In genomic region chr17:79792984-79793923, GRCh38 we compare ENCODE assay signal across 10 cellular contexts. TPM values are rescaled to one million over a fixed set of nuclear protein-coding genes. Genes with fewer than 3 reads are reported as not detected.
DNase-seq lines count a peak whose midpoint lies in the region; ATAC-seq, FAIRE-seq and TF ChIP-seq lines count a peak whose summit lies in the region.
"Had no signal": no experiment of that assay in that cellular context is flagged by ENCODE, and none has a peak within 500 bp of the region (broad histone marks: within the 10 kb centered on the region; RNA-seq: fewer than 3 reads in every experiment).

No MANE protein-coding gene starts in this region.

- no peaks in the 10 kb centered on the region for H3K9me3 ChIP-seq in lower lobe of right lung

- H3K36me3 ChIP-seq in bronchial epithelial cell (ENCODE audit: control insufficient read depth, insufficient read depth, low read length), result peaks cover 6% of the 10 kb centered on the region
- H3K36me3 ChIP-seq in lower lobe of right lung, result peaks cover 11% of the 10 kb centered on the region
- H3K36me3 ChIP-seq in urinary bladder (ENCODE audit: insufficient read depth), result no peaks in the 10 kb centered on the region

- H3K4me1 ChIP-seq in lower lobe of right lung, result peaks cover 61% of the 10 kb centered on the region
- peaks cover 2% of the 10 kb centered on the region for H3K4me1 ChIP-seq in urinary bladder (ENCODE audit: insufficient read depth)

- peak; percentile 50 for DNase-seq in Right ventricle myocardium superior
- no peak for DNase-seq in cardiac septum (ENCODE audit: low spot score)
- no peak for DNase-seq in bronchial epithelial cell (ENCODE audit: low read depth)
- no peak for DNase-seq in lower lobe of right lung
- no peak for DNase-seq in 8988T
- no peak for DNase-seq in NCI-H2196 treated with DMSO at 0.1 percent for 48 hours (lab: John Stamatoyannopoulos, UW; ENCODE audit: unreplicated experiment)
- DNase-seq in left colon, result no peak
- DNase-seq: CD4-positive, CD25-positive, alpha-beta regulatory T cell; SHP77 treated with DMSO at 0.1 percent for 48 hours had no signal

- H3K27ac ChIP-seq in lower lobe of right lung (peak overlapping the region; percentile 38), urinary bladder (ENCODE audit: low read depth) (no peak overlapping the region)

- H3K4me3 ChIP-seq in bronchial epithelial cell (ENCODE audit: low read depth, low read length) (peak overlapping the region; percentile 25), lower lobe of right lung (peak overlapping the region; percentile 42), urinary bladder (ENCODE audit: low read depth, low read length) (peak overlapping the region; percentile 11)

- peaks cover 40% of the 10 kb centered on the region for H3K27me3 ChIP-seq in bronchial epithelial cell (ENCODE audit: control insufficient read depth, insufficient read depth, low read length)
- H3K27me3 ChIP-seq in lower lobe of right lung (ENCODE audit: low read depth), result peaks cover 59% of the 10 kb centered on the region

- no peak for FAIRE-seq in bronchial epithelial cell (lab: Jason Lieb, UNC)

- ATAC-seq in Right ventricle myocardium superior (ENCODE audit: poor library complexity) (no peak), lower lobe of right lung (no peak), left colon (no peak)

- intact Hi-C loops in Right ventricle myocardium superior (cut with DNase I), result no loop called here
- intact Hi-C loops in cardiac septum (cut with DNase I), result loop anchor here (5.0 kb wide), 1 partner anchor 199 kb away; no protein-coding TSS in a partner anchor
- intact Hi-C loops in lower lobe of right lung (cut with DNase I), result no loop called here
- intact Hi-C loops in left colon (cut with DNase I, micrococcal nuclease), result no loop called here

- WGBS in urinary bladder, result 14% methylated on average over 63 of the region's 63 CpGs

- TF ChIP-seq CTCF in bronchial epithelial cell (IDR thresholded peaks at IDR 0.05; ENCODE audit: insufficient read depth, low read length, severe bottlenecking) (no peak), lower lobe of right lung (IDR thresholded peaks at IDR 0.05) (no peak)

RNA-seq across cellular contexts. Expression of gene CBX8, which starts 3.6 kb away (rescaled TPM):
- total RNA-seq in Right ventricle myocardium superior (6.2 TPM), cardiac septum (5.7 TPM), bronchial epithelial cell (2.6 and 2.7 TPM in 2 replicates), lower lobe of right lung (5.8 TPM), urinary bladder (4.4 TPM), left colon (1 to 10 TPM; 4.0 to 6.5 TPM)
- polyA plus RNA-seq in urinary bladder, result 3.6 TPM

RNA-seq across cellular contexts. Expression of gene CBX2, which starts 15.3 kb away (rescaled TPM):
- total RNA-seq in Right ventricle myocardium superior (4.2 TPM), cardiac septum (3.5 TPM), bronchial epithelial cell (1.1 and 2.3 TPM in 2 replicates), lower lobe of right lung (3.9 TPM), urinary bladder (7.0 TPM), left colon (under 1 TPM; 0.49 to 0.78 TPM)
- 3.1 TPM for polyA plus RNA-seq in urinary bladder

RNA-seq across cellular contexts. Expression of gene CBX4, which starts 46.0 kb away (rescaled TPM):
- 25.6 TPM for total RNA-seq in Right ventricle myocardium superior
- total RNA-seq in cardiac septum, result 23.8 TPM
- 43.4 and 86.8 TPM in 2 replicates for total RNA-seq in bronchial epithelial cell
- total RNA-seq in lower lobe of right lung, result 20.6 TPM
- 8.2 TPM for total RNA-seq in urinary bladder
- polyA plus RNA-seq in urinary bladder, result 14.7 TPM
- 10 to 100 TPM; 12.1 to 14.5 TPM for total RNA-seq in left colon
